Comparison of ENCODE assay signal across 22 cellular contexts in the genomic region with DNA sequence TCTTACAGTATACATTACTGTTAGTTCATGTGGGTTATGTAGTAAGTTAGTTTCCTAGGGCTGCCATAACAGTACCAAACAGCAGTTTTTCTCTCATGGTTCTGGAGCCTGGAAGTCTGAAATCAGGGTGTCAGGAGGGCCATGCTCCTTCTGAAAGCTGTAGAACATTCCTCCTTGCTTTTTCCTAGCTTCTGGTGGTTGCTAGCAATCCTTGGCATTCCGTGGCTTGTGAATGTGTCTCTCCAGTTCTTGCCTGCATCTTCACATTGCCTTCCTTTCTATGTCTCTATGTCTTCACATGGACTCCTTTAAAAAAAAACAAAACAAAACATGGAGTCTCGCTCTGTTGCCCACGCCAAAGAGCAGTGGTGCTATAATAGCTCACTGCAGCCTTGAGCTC.
A peak's percentile ranks its signal among the peaks of the same experiment; 100 is the strongest.
DNase-seq lines count a peak whose midpoint lies in the region; ATAC-seq, FAIRE-seq and TF ChIP-seq lines count a peak whose summit lies in the region.
"Had no signal": no experiment of that assay in that cellular context is flagged by ENCODE, and none has a peak within 500 bp of the region (broad histone marks: within the 10 kb centered on the region; RNA-seq: fewer than 3 reads in every experiment).

No MANE protein-coding gene starts in this region.

- H3K27me3 Mint-ChIP-seq in activated CD8-positive, alpha-beta T cell treated with anti-CD3 and anti-CD28 coated beads for 36 hours: no peaks in the 10 kb centered on the region
- H3K27me3 Mint-ChIP-seq: CD4-positive, CD25-positive, alpha-beta regulatory T cell had no signal

- H3K36me3 ChIP-seq in osteoblast (ENCODE audit: insufficient read depth, low read length) (no peaks in the 10 kb centered on the region), uterus (no peaks in the 10 kb centered on the region), small intestine (ENCODE audit: control insufficient read depth in 2 of 2, insufficient read depth in 2 of 2, low read length in 2 of 2) (no peaks in the 10 kb centered on the region)

- H3K4me1 ChIP-seq in osteoblast (ENCODE audit: insufficient read depth, low read length) (peaks cover 40% of the 10 kb centered on the region), uterus (no peaks in the 10 kb centered on the region), small intestine (ENCODE audit: control insufficient read depth in 2 of 2, insufficient read depth in 1 of 2, low read depth in 1 of 2, low read length in 1 of 2) (no peaks in the 10 kb centered on the region)

- DNase-seq in AG10803 (ENCODE audit: low read depth) (peak; percentile 60), GM18507 (ENCODE audit: extremely low spot score, insufficient read length, low read depth) (no peak), amniotic epithelial cell (ENCODE audit: low read depth) (peak; percentile 50), osteoblast (ENCODE audit: insufficient read length, low spot score, missing footprints) (no peak), uterus (no peak), small intestine (no peak), SIG-M5 (lab: John Stamatoyannopoulos, UW) (no peak)
- no peak for DNase-seq in activated CD8-positive, alpha-beta T cell treated with anti-CD3 and anti-CD28 coated beads for 36 hours
- DNase-seq: 8988T; ACHN; CD4-positive, CD25-positive, alpha-beta regulatory T cell; KBM-7; MM.1S; NCI-H2029; NCI-H446; NCI-H524 treated with DMSO at 0.1 percent for 48 hours; NCI-H774; Right ventricle myocardium superior had no signal

- H3K9me3 ChIP-seq in osteoblast (ENCODE audit: low read depth, low read length) (no peaks in the 10 kb centered on the region), uterus (no peaks in the 10 kb centered on the region), small intestine (ENCODE audit: control insufficient read depth, low read depth) (no peaks in the 10 kb centered on the region)

- intact Hi-C loops in activated CD8-positive, alpha-beta T cell treated with anti-CD3 and anti-CD28 coated beads for 36 hours (cut with micrococcal nuclease): no loop called here
- intact Hi-C loops in uterus (cut with DNase I; ENCODE audit: low total_unique reads): no loop called here

- H3K27ac ChIP-seq in osteoblast (ENCODE audit: low read depth, low read length) (peak overlapping the region; percentile 84), uterus (no peak overlapping the region), small intestine (ENCODE audit: low read depth in 1 of 2, low read length in 1 of 2) (no peak overlapping the region)

- H3K9me3 Mint-ChIP-seq in activated CD8-positive, alpha-beta T cell treated with anti-CD3 and anti-CD28 coated beads for 36 hours: no peaks in the 10 kb centered on the region

- H3K4me3 ChIP-seq in AG10803 (ENCODE audit: low read length): no peak overlapping the region
- no peak overlapping the region for H3K4me3 ChIP-seq in osteoblast (ENCODE audit: insufficient read depth, low read length)
- no peak overlapping the region for H3K4me3 ChIP-seq in uterus
- H3K4me3 ChIP-seq in small intestine (ENCODE audit: low read depth in 1 of 2, low read length in 2 of 2): no peak overlapping the region
- H3K4me3 ChIP-seq: GM12878 had no signal

- peaks cover 79% of the 10 kb centered on the region for H3K79me2 ChIP-seq in osteoblast (ENCODE audit: insufficient read depth, low read length)

- H3K4me2 ChIP-seq in osteoblast (ENCODE audit: insufficient read depth, low read length): no peak overlapping the region

- WGBS in small intestine, 3 donors: 95 to 100% (median 97%) methylated on average over 3 of the region's 3 CpGs

- CTCF ChIA-PET in activated CD8-positive, alpha-beta T cell treated with anti-CD3 and anti-CD28 coated beads for 36 hours (lab: Charles Lee): no interaction called here

- H3K36me3 Mint-ChIP-seq in activated CD8-positive, alpha-beta T cell treated with anti-CD3 and anti-CD28 coated beads for 36 hours (ENCODE audit: low read depth): peaks cover 6% of the 10 kb centered on the region

- FAIRE-seq in GM18507 (lab: Jason Lieb, UNC) (peak; percentile 26), small intestine (lab: Jason Lieb, UNC) (no peak)
- FAIRE-seq: G401.6, GM12878, H54, HTR-8/SVneo had no signal

- peaks cover 11% of the 10 kb centered on the region for H3K4me1 Mint-ChIP-seq in activated CD8-positive, alpha-beta T cell treated with anti-CD3 and anti-CD28 coated beads for 36 hours (ENCODE audit: low read depth)

- H3K27ac Mint-ChIP-seq in activated CD8-positive, alpha-beta T cell treated with anti-CD3 and anti-CD28 coated beads for 36 hours: no peak overlapping the region
- H3K27ac Mint-ChIP-seq: CD4-positive, CD25-positive, alpha-beta regulatory T cell had no signal

- POLR2A ChIA-PET in activated CD8-positive, alpha-beta T cell treated with anti-CD3 and anti-CD28 coated beads for 36 hours (lab: Charles Lee): no interaction called here

- TF ChIP-seq POLR2A in uterus (IDR thresholded peaks at IDR 0.05): no peak

- H2AFZ ChIP-seq in osteoblast (ENCODE audit: low read length): no peak overlapping the region

- H4K20me1 ChIP-seq in osteoblast (ENCODE audit: insufficient read depth, low read length): no peaks in the 10 kb centered on the region

- no peak overlapping the region for H3K4me3 Mint-ChIP-seq in activated CD8-positive, alpha-beta T cell treated with anti-CD3 and anti-CD28 coated beads for 36 hours
- H3K4me3 Mint-ChIP-seq: CD4-positive, CD25-positive, alpha-beta regulatory T cell had no signal

- TF ChIP-seq CTCF in AG10803 (conservative IDR thresholded peaks at IDR 0.05; ENCODE audit: low read length): no peak
- TF ChIP-seq CTCF in osteoblast (IDR thresholded peaks at IDR 0.05; ENCODE audit: extremely low read depth, low read depth, low read length): no peak
- TF ChIP-seq CTCF in activated CD8-positive, alpha-beta T cell treated with anti-CD3 and anti-CD28 coated beads for 36 hours (IDR thresholded peaks at IDR 0.05): no peak
- TF ChIP-seq CTCF in uterus (IDR thresholded peaks at IDR 0.05): no peak

- no peaks in the 10 kb centered on the region for H3K27me3 ChIP-seq in osteoblast (ENCODE audit: insufficient read depth, low read length)
- H3K27me3 ChIP-seq in uterus: no peaks in the 10 kb centered on the region
- no peaks in the 10 kb centered on the region for H3K27me3 ChIP-seq in small intestine (ENCODE audit: control insufficient read depth in 2 of 2, insufficient read depth in 2 of 2, low read length in 2 of 2)

- no peak for ATAC-seq in activated CD8-positive, alpha-beta T cell treated with anti-CD3 and anti-CD28 coated beads for 36 hours
- ATAC-seq: GM12878 had no signal

Comparison
In these comparisons a context has a peak if more than half of its experiments do, and no peak if none do; other contexts are left out.
1. DNase-seq: peak in AG10803 (single experiment) and amniotic epithelial cell (single experiment); none in GM18507 (single experiment), osteoblast (single experiment), activated CD8-positive, alpha-beta T cell treated with anti-CD3 and anti-CD28 coated beads for 36 hours (single experiment), uterus (0 of 2), small intestine (single experiment) and SIG-M5 (single experiment).